In genomic region chr1:206939841-206940587, GRCh38 we compare ENCODE assay signal across 1 cellular context.
TF ChIP-seq lines count a peak whose summit lies in the region.

No MANE protein-coding gene starts in this region.

TF ChIP-seq in GM23338, 12 proteins besides CTCF, POLR2A, EP300 and RAD21 (continued from another document):
- TF ChIP-seq ZNF462 (CRISPR knock-in tag; IDR thresholded peaks at IDR 0.05) (no peak), STAT1 (IDR thresholded peaks at IDR 0.05; ENCODE audit: unreplicated experiment) (no peak), REST (IDR thresholded peaks at IDR 0.05; ENCODE audit: unreplicated experiment) (no peak), CREB1 (CRISPR knock-in tag; IDR thresholded peaks at IDR 0.05; ENCODE audit: low read depth) (no peak), ZNF331 (CRISPR knock-in tag; IDR thresholded peaks at IDR 0.05; ENCODE audit: low read depth) (no peak), NANOG (IDR thresholded peaks at IDR 0.05; ENCODE audit: borderline replicate concordance) (no peak), ETS1 (IDR thresholded peaks at IDR 0.05) (no peak)
